Comparison of ENCODE assay signal across 17 cellular contexts in genomic region chr5:161167001-161167765, GRCh38.
DNase-seq lines count a peak whose midpoint lies in the region.
"Had no signal": no experiment of that assay in that cellular context is flagged by ENCODE, and none has a peak within 500 bp of the region (broad histone marks: within the 10 kb centered on the region; RNA-seq: fewer than 3 reads in every experiment).

No MANE protein-coding gene starts in this region.

- DNase-seq in COLO668 (lab: John Stamatoyannopoulos, UW; ENCODE audit: unreplicated experiment): peak; percentile 41
- peak; percentile 4 for DNase-seq in DMS153 treated with DMSO at 0.1 percent for 48 hours (lab: John Stamatoyannopoulos, UW; ENCODE audit: unreplicated experiment)
- DNase-seq in NCI-H2171 treated with DMSO at 0.1 percent for 48 hours (lab: John Stamatoyannopoulos, UW): peak; percentile 74
- peak; percentile 20 for DNase-seq in astrocyte of the hippocampus (ENCODE audit: low read depth, low spot score)
- DNase-seq in middle frontal gyrus (ENCODE audit: extremely low spot score, low spot score): no peak
- DNase-seq in NCI-H526 treated with DMSO at 0.1 percent for 48 hours (lab: John Stamatoyannopoulos, UW): no peak
- no peak for DNase-seq in NOMO-1 treated with DMSO at 0.1 percent for 48 hours (lab: John Stamatoyannopoulos, UW; ENCODE audit: unreplicated experiment)
- DNase-seq in T-helper 1 cell: no peak
- DNase-seq: activated naive CD4-positive, alpha-beta T cell; amniotic stem cell; foreskin fibroblast; H7; PC-9; psoas muscle; stimulated activated CD4-positive, alpha-beta T cell treated with anti-CD3 and anti-CD28 coated beads, Interleukin-4, amount 100 ng/mL, for 1 hour; stimulated activated naive CD8-positive, alpha-beta T cell treated with anti-CD3 and anti-CD28 coated beads, Interleukin-15, Interleukin-2, amounts not matched to agents 100 U/mL and 50 U/mL, for 24 hours; T-helper 17 cell had no signal

Comparison
In these comparisons a context has a peak if more than half of its experiments do, and no peak if none do; other contexts are left out.
1. DNase-seq: peak in COLO668 (single experiment), DMS153 treated with DMSO at 0.1 percent for 48 hours (single experiment), NCI-H2171 treated with DMSO at 0.1 percent for 48 hours (single experiment) and astrocyte of the hippocampus (single experiment); none in middle frontal gyrus (single experiment), NCI-H526 treated with DMSO at 0.1 percent for 48 hours (single experiment), NOMO-1 treated with DMSO at 0.1 percent for 48 hours (single experiment) and T-helper 1 cell (0 of 5).